15 cellular contexts compared by ENCODE assay signal in the genomic region with DNA sequence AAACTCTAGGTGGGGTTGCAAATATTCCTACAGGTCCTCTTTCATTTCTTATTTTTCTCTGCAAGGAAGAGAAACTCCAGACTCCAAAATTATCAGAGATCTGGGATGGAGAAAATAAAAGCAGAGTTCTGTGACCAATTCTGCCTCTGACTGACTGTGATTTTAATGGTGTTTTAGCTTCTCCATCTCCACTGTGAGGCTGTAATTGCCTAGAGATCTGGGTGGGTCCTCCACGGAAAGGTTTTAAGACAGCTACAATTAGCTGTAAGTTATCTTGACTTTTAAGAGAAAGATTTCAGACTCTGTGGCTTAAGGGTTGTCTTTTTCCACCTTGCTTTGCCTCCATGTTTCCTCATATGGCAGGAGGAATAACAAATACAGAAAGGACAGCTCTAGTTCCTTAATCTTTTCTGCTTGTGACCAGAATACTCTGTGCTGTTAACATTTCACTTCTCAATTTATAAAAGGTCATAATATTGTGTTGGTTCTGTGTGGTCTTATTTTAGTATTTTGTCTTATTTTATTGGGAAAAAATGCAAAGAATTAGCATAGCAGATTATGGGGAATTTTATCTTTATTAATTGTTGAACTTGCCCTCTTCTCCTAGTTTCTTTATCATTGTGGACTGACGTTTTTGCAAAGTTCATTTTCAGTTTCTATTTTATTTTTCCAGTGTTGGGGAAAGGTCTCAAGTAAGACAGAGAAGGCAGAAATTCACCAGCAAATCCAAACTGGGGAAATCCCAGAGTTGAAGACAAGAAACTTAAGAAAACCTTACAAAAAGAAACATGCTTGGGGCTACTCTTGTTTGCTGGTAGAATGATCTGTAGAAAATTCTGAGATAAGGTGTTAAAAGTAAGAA.
A peak's percentile ranks its signal among the peaks of the same experiment; 100 is the strongest.
DNase-seq lines count a peak whose midpoint lies in the region; ATAC-seq and TF ChIP-seq lines count a peak whose summit lies in the region.
"Had no signal": no experiment of that assay in that cellular context is flagged by ENCODE, and none has a peak within 500 bp of the region (broad histone marks: within the 10 kb centered on the region; RNA-seq: fewer than 3 reads in every experiment).

No MANE protein-coding gene starts in this region.

- no peaks in the 10 kb centered on the region for H3K36me3 Mint-ChIP-seq in activated naive CD4-positive, alpha-beta T cell treated with anti-CD3 and anti-CD28 coated beads, Interleukin-2, amount 50 U/mL, for 24 hours

- no peaks in the 10 kb centered on the region for H3K9me3 Mint-ChIP-seq in activated naive CD4-positive, alpha-beta T cell treated with anti-CD3 and anti-CD28 coated beads, Interleukin-2, amount 50 U/mL, for 24 hours

- H4K20me1 ChIP-seq in OCI-LY3 (ENCODE audit: insufficient read depth, low read length) (no peaks in the 10 kb centered on the region), hepatocyte (ENCODE audit: insufficient read depth, poor library complexity, severe bottlenecking) (no peaks in the 10 kb centered on the region)

- H3K27me3 Mint-ChIP-seq in activated naive CD4-positive, alpha-beta T cell treated with anti-CD3 and anti-CD28 coated beads, Interleukin-2, amount 50 U/mL, for 24 hours, result no peaks in the 10 kb centered on the region

- no peak overlapping the region for H3K4me3 Mint-ChIP-seq in activated naive CD4-positive, alpha-beta T cell treated with anti-CD3 and anti-CD28 coated beads, Interleukin-2, amount 50 U/mL, for 24 hours

- no peaks in the 10 kb centered on the region for H3K79me2 ChIP-seq in OCI-LY3 (ENCODE audit: low read length)
- no peaks in the 10 kb centered on the region for H3K79me2 ChIP-seq in hepatocyte

- H3K4me2 ChIP-seq in OCI-LY3 (ENCODE audit: low read length) (peak overlapping the region; percentile 61), hepatocyte (peak overlapping the region; percentile 26)

- H3K4me1 ChIP-seq in OCI-LY3 (ENCODE audit: low read length) (peaks cover 11% of the 10 kb centered on the region), hepatocyte (ENCODE audit: insufficient read depth) (no peaks in the 10 kb centered on the region), subcutaneous abdominal adipose tissue (ENCODE audit: control insufficient read depth in 5 of 5, insufficient read depth in 5 of 5, low read length in 5 of 5) (peaks cover 0 to 20% (median 20%) of the 10 kb centered on the region in 5 donors)
- H3K4me1 ChIP-seq: adrenal gland had no signal

- H3K9me3 ChIP-seq in OCI-LY3 (ENCODE audit: insufficient read depth, low read length), result no peaks in the 10 kb centered on the region
- H3K9me3 ChIP-seq in hepatocyte (ENCODE audit: low read depth), result no peaks in the 10 kb centered on the region
- H3K9me3 ChIP-seq in subcutaneous abdominal adipose tissue (ENCODE audit: control insufficient read depth in 5 of 5, low read length in 5 of 5), result peaks cover 0 to under 1% (median 0%) of the 10 kb centered on the region in 5 donors
- H3K9me3 ChIP-seq: adrenal gland, tibial nerve had no signal

- WGBS in hepatocyte (ENCODE audit: low lambda C conversion rate, missing lambda C conversion rate), result 34% methylated on average over 2 of the region's 2 CpGs

- H2AFZ ChIP-seq in OCI-LY3 (ENCODE audit: low read depth, low read length) (peak overlapping the region; percentile 8; the same call in 1 of the 2 replicates), hepatocyte (peak overlapping the region; percentile 41)

- H3K4me3 ChIP-seq in OCI-LY3 (ENCODE audit: low read length) (peak overlapping the region; percentile 31; the same call in 1 of the 2 replicates), hepatocyte (no peak overlapping the region), subcutaneous abdominal adipose tissue (ENCODE audit: low read depth in 1 of 5, low read length in 5 of 5) (peak overlapping the region; percentile 1 to 47 (median 2))
- H3K4me3 ChIP-seq: adrenal gland had no signal

- TF ChIP-seq CTCF in OCI-LY3 (IDR thresholded peaks at IDR 0.05; ENCODE audit: low read depth, low read length) (no peak), hepatocyte (IDR thresholded peaks at IDR 0.05; ENCODE audit: poor library complexity) (no peak)

- H3K27me3 ChIP-seq in OCI-LY3 (ENCODE audit: low read depth, low read length), result no peaks in the 10 kb centered on the region
- H3K27me3 ChIP-seq in hepatocyte, result no peaks in the 10 kb centered on the region
- H3K27me3 ChIP-seq in subcutaneous abdominal adipose tissue (ENCODE audit: control insufficient read depth in 5 of 5, insufficient read depth in 4 of 5, low read length in 5 of 5), result no peaks in the 10 kb centered on the region
- H3K27me3 ChIP-seq: adrenal gland, tibial nerve had no signal

- H3K27ac Mint-ChIP-seq in activated naive CD4-positive, alpha-beta T cell treated with anti-CD3 and anti-CD28 coated beads, Interleukin-2, amount 50 U/mL, for 24 hours, result peak overlapping the region; percentile 51
- H3K27ac Mint-ChIP-seq: progenitor cell of endocrine pancreas had no signal

- no peak overlapping the region for H3K27ac ChIP-seq in OCI-LY3 (ENCODE audit: low read length)
- peak overlapping the region; percentile 3 for H3K27ac ChIP-seq in hepatocyte
- H3K27ac ChIP-seq in subcutaneous abdominal adipose tissue (ENCODE audit: low read depth, low read length), result peak overlapping the region; percentile 93

- H3K9ac ChIP-seq in OCI-LY3 (ENCODE audit: low read length) (no peak overlapping the region), subcutaneous abdominal adipose tissue (ENCODE audit: low read length in 5 of 5) (peak overlapping the region; percentile 12 to 51 (median 27))

- no peaks in the 10 kb centered on the region for H3K9me2 ChIP-seq in hepatocyte (replicated peaks; ENCODE audit: insufficient read depth)

- no peak for DNase-seq in activated naive CD4-positive, alpha-beta T cell (lab: John Stamatoyannopoulos, UW)
- DNase-seq in hepatocyte (ENCODE audit: low spot score) (no peak), EL (no peak), NCI-H1105 treated with DMSO at 0.1 percent for 48 hours (lab: John Stamatoyannopoulos, UW) (no peak)
- DNase-seq: adrenal gland, cortex of kidney, left cardiac atrium, NCI-H146, NCI-H524 treated with DMSO at 0.1 percent for 48 hours had no signal

- H3K36me3 ChIP-seq in OCI-LY3 (replicated peaks; ENCODE audit: low read depth, low read length) (no peaks in the 10 kb centered on the region), hepatocyte (replicated peaks; ENCODE audit: insufficient read depth, low read depth) (no peaks in the 10 kb centered on the region), subcutaneous abdominal adipose tissue (ENCODE audit: control insufficient read depth in 5 of 5, insufficient read depth in 5 of 5, low read length in 5 of 5) (no peaks in the 10 kb centered on the region)
- H3K36me3 ChIP-seq: adrenal gland, tibial nerve had no signal

- no peak for ATAC-seq in GM19467 (IDR thresholded peaks at IDR 0.05; ENCODE audit: unreplicated experiment)

- peaks cover 15% of the 10 kb centered on the region for H3K4me1 Mint-ChIP-seq in activated naive CD4-positive, alpha-beta T cell treated with anti-CD3 and anti-CD28 coated beads, Interleukin-2, amount 50 U/mL, for 24 hours
